In genomic region chr3:58059349-58060321, GRCh38 we compare ENCODE assay signal across 8 cellular contexts. TPM values are rescaled to one million over a fixed set of nuclear protein-coding genes. Genes with fewer than 3 reads are reported as not detected.
DNase-seq lines count a peak whose midpoint lies in the region; ATAC-seq and TF ChIP-seq lines count a peak whose summit lies in the region.

No MANE protein-coding gene starts in this region.

- no peaks in the 10 kb centered on the region for H3K9me3 Mint-ChIP-seq in progenitor cell of endocrine pancreas (ENCODE audit: low read depth)

- no peak for TF ChIP-seq CTCF in progenitor cell of endocrine pancreas (IDR thresholded peaks at IDR 0.05; ENCODE audit: unreplicated experiment)

- peaks cover 4% of the 10 kb centered on the region for H3K36me3 Mint-ChIP-seq in progenitor cell of endocrine pancreas (ENCODE audit: insufficient read depth)

- peak overlapping the region; percentile 98 for H3K27ac Mint-ChIP-seq in progenitor cell of endocrine pancreas

- ATAC-seq in SK-N-SH treated with all-trans-retinoic acid at 6 μM for 48 hours (peak; percentile 75), GM18873 (IDR thresholded peaks at IDR 0.05; ENCODE audit: low FRiP score, unreplicated experiment) (no peak), HG03342 (IDR thresholded peaks at IDR 0.05; ENCODE audit: unreplicated experiment) (no peak)

- H3K4me1 Mint-ChIP-seq in progenitor cell of endocrine pancreas (ENCODE audit: low read depth): peaks cover 29% of the 10 kb centered on the region

- no peaks in the 10 kb centered on the region for H3K27me3 Mint-ChIP-seq in progenitor cell of endocrine pancreas

- DNase-seq in GM04504 (ENCODE audit: low read depth) (peak; percentile 74), glomerular visceral epithelial cell (ENCODE audit: extremely low spot score) (peak; percentile 83), progenitor cell of endocrine pancreas (ENCODE audit: low spot score, unreplicated experiment) (peak; percentile 23), caudate nucleus (lab: John Stamatoyannopoulos, UW) (no peak), NCI-H2107 (lab: John Stamatoyannopoulos, UW) (no peak)

- no peak overlapping the region for H3K4me3 Mint-ChIP-seq in progenitor cell of endocrine pancreas (ENCODE audit: low read depth)

- H3K27ac ChIP-seq in caudate nucleus (ENCODE audit: low read depth, low read length): no peak overlapping the region

TF ChIP-seq in SK-N-SH treated with all-trans-retinoic acid at 6 μM for 48 hours, 23 proteins besides CTCF, POLR2A, EP300 and RAD21:
- no peak for TF ChIP-seq ZNF70 (CRISPR knock-in tag; IDR thresholded peaks at IDR 0.05)
- TF ChIP-seq BACH2 (CRISPR knock-in tag; IDR thresholded peaks at IDR 0.05; ENCODE audit: borderline replicate concordance): no peak
- TF ChIP-seq OSR1 (CRISPR knock-in tag; IDR thresholded peaks at IDR 0.05): no peak
- no peak for TF ChIP-seq POU6F1 (CRISPR knock-in tag; IDR thresholded peaks at IDR 0.05; ENCODE audit: borderline replicate concordance, low read depth)
- TF ChIP-seq ZFP3 (CRISPR knock-in tag; IDR thresholded peaks at IDR 0.05): no peak
- no peak for TF ChIP-seq ZNF8 (CRISPR knock-in tag; IDR thresholded peaks at IDR 0.05)
- TF ChIP-seq TSHZ2 (CRISPR knock-in tag; IDR thresholded peaks at IDR 0.05): no peak
- TF ChIP-seq ARNTL (CRISPR knock-in tag; IDR thresholded peaks at IDR 0.05; ENCODE audit: borderline replicate concordance, low read depth): no peak
- TF ChIP-seq ZC3H10 (CRISPR knock-in tag; IDR thresholded peaks at IDR 0.05): no peak
- no peak for TF ChIP-seq PPARA (CRISPR knock-in tag; IDR thresholded peaks at IDR 0.05; ENCODE audit: borderline replicate concordance)
- no peak for TF ChIP-seq ZNF565 (CRISPR knock-in tag; conservative IDR thresholded peaks at IDR 0.05; ENCODE audit: low read depth)
- TF ChIP-seq RARB (CRISPR knock-in tag; IDR thresholded peaks at IDR 0.05): no peak
- TF ChIP-seq CSRNP3 (CRISPR knock-in tag; IDR thresholded peaks at IDR 0.05): no peak
- no peak for TF ChIP-seq TCF4 (CRISPR knock-in tag; IDR thresholded peaks at IDR 0.05; ENCODE audit: borderline replicate concordance)
- TF ChIP-seq CSDC2 (CRISPR knock-in tag; IDR thresholded peaks at IDR 0.05): no peak
- TF ChIP-seq ESRRG (CRISPR knock-in tag; IDR thresholded peaks at IDR 0.05): no peak
- TF ChIP-seq SNAI2 (CRISPR knock-in tag; IDR thresholded peaks at IDR 0.05): no peak
- no peak for TF ChIP-seq ISL1 (CRISPR knock-in tag; IDR thresholded peaks at IDR 0.05)
- no peak for TF ChIP-seq TOX (CRISPR knock-in tag; IDR thresholded peaks at IDR 0.05; ENCODE audit: borderline replicate concordance)
- TF ChIP-seq CREB5 (CRISPR knock-in tag; IDR thresholded peaks at IDR 0.05; ENCODE audit: low read depth): no peak

RNA-seq across cellular contexts. Expression of gene FLNB, which starts 51.4 kb away (rescaled TPM):
- 103 and 112 TPM in 2 replicates for total RNA-seq in progenitor cell of endocrine pancreas

Comparison
In these comparisons a context has a peak if more than half of its experiments do, and no peak if none do; other contexts are left out.
1. DNase-seq: peak in GM04504 (single experiment), glomerular visceral epithelial cell (single experiment) and progenitor cell of endocrine pancreas (single experiment); none in caudate nucleus (0 of 61) and NCI-H2107 (single experiment).